ENCODE assay signal across 1 cellular context in the genomic region with DNA sequence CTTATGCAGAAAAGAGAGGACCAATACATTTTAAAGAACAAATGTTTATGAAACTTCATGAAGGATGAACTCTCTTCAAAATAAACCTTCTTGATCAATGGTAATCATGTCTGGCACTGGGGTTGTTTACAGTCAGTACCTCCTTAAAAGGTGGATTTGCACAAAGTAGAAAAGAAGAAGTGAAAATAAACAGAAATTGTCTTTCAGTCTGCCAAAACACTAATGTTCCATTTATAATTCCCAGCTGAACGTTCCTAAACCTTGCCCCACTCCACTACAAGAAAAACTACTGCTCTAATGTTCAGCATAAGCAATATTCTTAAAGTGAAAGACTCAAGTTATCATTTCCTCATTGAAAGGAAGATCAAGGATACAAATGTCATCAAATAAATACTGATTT.
A peak's percentile ranks its signal among the peaks of the same experiment; 100 is the strongest.
TF ChIP-seq lines count a peak whose summit lies in the region.

No MANE protein-coding gene starts in this region.

TF ChIP-seq in GM12878, 131 proteins besides CTCF, POLR2A, EP300 and RAD21 (continued from another document):
- TF ChIP-seq, protein P1, sequence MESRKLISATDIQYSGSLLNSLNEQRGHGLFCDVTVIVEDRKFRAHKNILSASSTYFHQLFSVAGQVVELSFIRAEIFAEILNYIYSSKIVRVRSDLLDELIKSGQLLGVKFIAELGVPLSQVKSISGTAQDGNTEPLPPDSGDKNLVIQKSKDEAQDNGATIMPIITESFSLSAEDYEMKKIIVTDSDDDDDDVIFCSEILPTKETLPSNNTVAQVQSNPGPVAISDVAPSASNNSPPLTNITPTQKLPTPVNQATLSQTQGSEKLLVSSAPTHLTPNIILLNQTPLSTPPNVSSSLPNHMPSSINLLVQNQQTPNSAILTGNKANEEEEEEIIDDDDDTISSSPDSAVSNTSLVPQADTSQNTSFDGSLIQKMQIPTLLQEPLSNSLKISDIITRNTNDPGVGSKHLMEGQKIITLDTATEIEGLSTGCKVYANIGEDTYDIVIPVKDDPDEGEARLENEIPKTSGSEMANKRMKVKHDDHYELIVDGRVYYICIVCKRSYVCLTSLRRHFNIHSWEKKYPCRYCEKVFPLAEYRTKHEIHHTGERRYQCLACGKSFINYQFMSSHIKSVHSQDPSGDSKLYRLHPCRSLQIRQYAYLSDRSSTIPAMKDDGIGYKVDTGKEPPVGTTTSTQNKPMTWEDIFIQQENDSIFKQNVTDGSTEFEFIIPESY (IDR thresholded peaks at IDR 0.05): no peak
- TF ChIP-seq SPI1 (IDR thresholded peaks at IDR 0.05; ENCODE audit: borderline replicate concordance, insufficient read depth, low read depth, low read length) (peak; percentile 89), RELB (IDR thresholded peaks at IDR 0.05; ENCODE audit: low read depth) (peak; percentile 35; the same call in 1 of the 2 replicates), RBBP5 (conservative IDR thresholded peaks at IDR 0.05) (no peak), IKZF2 (IDR thresholded peaks at IDR 0.05) (peak; percentile 36 to 45; a peak in 2 of 4 replicates), IKZF1 (conservative IDR thresholded peaks at IDR 0.05) (0 out of 2 replicates have a peak, but pooled peaks have one; percentile 19)
